9 cellular contexts compared by ENCODE assay signal in the genomic region with DNA sequence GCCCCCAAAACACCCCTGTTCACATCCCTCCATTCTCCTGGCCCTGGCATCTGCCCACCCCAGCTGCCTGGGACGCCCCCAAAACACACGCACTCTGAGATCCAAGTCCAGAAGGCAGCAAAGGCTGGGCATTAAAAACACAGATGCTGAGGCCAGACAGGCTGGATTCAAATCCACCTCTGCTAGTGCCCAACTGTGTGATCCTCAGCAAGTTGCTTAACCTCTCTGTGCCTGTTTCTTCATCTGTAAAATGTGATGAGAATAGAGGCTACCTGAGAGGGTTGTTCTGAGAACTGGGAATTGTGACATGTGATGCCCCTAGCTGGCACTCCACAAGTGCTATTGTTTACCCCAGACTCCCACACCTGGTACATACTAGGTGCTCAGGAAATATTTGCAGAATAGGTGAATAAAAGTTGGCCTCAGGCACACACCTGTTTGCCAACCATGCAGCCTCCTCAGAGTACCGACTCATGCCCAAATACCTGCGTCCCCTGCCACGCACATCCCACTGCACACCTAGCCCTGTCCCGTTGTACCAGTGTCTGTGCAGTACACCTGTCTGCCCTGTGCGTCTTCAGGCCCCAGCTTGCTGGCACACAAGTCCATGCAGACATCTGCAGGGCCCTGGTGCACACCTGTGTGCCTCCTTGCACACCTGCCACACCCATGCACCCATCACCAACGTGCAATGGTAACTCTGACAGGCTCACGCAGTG. TPM values are rescaled to one million over a fixed set of nuclear protein-coding genes. Genes with fewer than 3 reads are reported as not detected.
DNase-seq lines count a peak whose midpoint lies in the region; ATAC-seq and TF ChIP-seq lines count a peak whose summit lies in the region.
"Had no signal": no experiment of that assay in that cellular context is flagged by ENCODE, and none has a peak within 500 bp of the region (broad histone marks: within the 10 kb centered on the region; RNA-seq: fewer than 3 reads in every experiment).

No MANE protein-coding gene starts in this region.

- peak overlapping the region; percentile 80 to 95 (median 87) for H3K9ac ChIP-seq in BLaER1 treated with 17β-estradiol and CSF1 and Interleukin-3, amounts not matched to agents 10 nM and 100 nM
- H3K9ac ChIP-seq in NT2/D1 (ENCODE audit: insufficient read length, low read depth) (peak overlapping the region; percentile 85), fibroblast of lung (ENCODE audit: insufficient read depth, low read length) (peak overlapping the region; percentile 51)

- peak overlapping the region in 8 of 11 experiments; percentile 31 to 100 (median 76); a peak in 10 of 22 replicates for H3K27ac ChIP-seq in BLaER1 treated with 17β-estradiol and CSF1 and Interleukin-3, amounts not matched to agents 10 nM and 100 nM
- H3K27ac ChIP-seq in fibroblast of lung (ENCODE audit: insufficient read depth, low read length) (peak overlapping the region; percentile 66), ovary (no peak overlapping the region)

- H3K79me2 ChIP-seq in fibroblast of lung (ENCODE audit: control insufficient read depth, insufficient read depth, low read length) = peaks cover 68% of the 10 kb centered on the region

- intact Hi-C loops in ovary (cut with DNase I) = loop anchor here in 1 of 4 donors (10.0 kb wide), 1 partner anchor 120 kb away; no protein-coding TSS in a partner anchor

- peaks cover 45 to 70% (median 67%) of the 10 kb centered on the region in 11 experiments for H4K20me1 ChIP-seq in BLaER1 treated with 17β-estradiol and CSF1 and Interleukin-3, amounts not matched to agents 10 nM and 100 nM
- H4K20me1 ChIP-seq in fibroblast of lung (ENCODE audit: control insufficient read depth, extremely low read depth, insufficient read depth, low read length) = no peaks in the 10 kb centered on the region

- no peak overlapping the region for H2AFZ ChIP-seq in fibroblast of lung (ENCODE audit: low read length)

- H3K4me2 ChIP-seq in BLaER1 treated with 17β-estradiol and CSF1 and Interleukin-3, amounts not matched to agents 10 nM and 100 nM = peak overlapping the region; percentile 92 to 100 (median 99)
- H3K4me2 ChIP-seq in fibroblast of lung (ENCODE audit: extremely low read depth, insufficient read depth, low read length) = peak overlapping the region; percentile 96

- 71 to 88% (median 77%) methylated on average over 9 of the region's 9 CpGs for WGBS in ovary, 3 donors

- H3K4me1 ChIP-seq in BLaER1 treated with 17β-estradiol and CSF1 and Interleukin-3, amounts not matched to agents 10 nM and 100 nM = peaks cover 58 to 84% (median 79%) of the 10 kb centered on the region in 10 experiments
- peaks cover 52% of the 10 kb centered on the region for H3K4me1 ChIP-seq in NT2/D1 (ENCODE audit: insufficient read depth, insufficient read length)
- peaks cover 35% of the 10 kb centered on the region for H3K4me1 ChIP-seq in fibroblast of lung (ENCODE audit: control insufficient read depth, extremely low read depth, insufficient read depth, low read length)
- peaks cover 11% of the 10 kb centered on the region for H3K4me1 ChIP-seq in ovary (ENCODE audit: insufficient read depth)

- no peak for ATAC-seq in HG03460 (IDR thresholded peaks at IDR 0.05; ENCODE audit: unreplicated experiment)

- H3K27me3 ChIP-seq in BLaER1 treated with 17β-estradiol and CSF1 and Interleukin-3, amounts not matched to agents 10 nM and 100 nM = no peaks in the 10 kb centered on the region
- peaks cover 13% of the 10 kb centered on the region for H3K27me3 ChIP-seq in NT2/D1 (ENCODE audit: insufficient read depth, insufficient read length)
- no peaks in the 10 kb centered on the region for H3K27me3 ChIP-seq in fibroblast of lung (ENCODE audit: control insufficient read depth, insufficient read depth, low read length)
- H3K27me3 ChIP-seq in ovary = no peaks in the 10 kb centered on the region

- TF ChIP-seq POLR2A in ovary (IDR thresholded peaks at IDR 0.05) = no peak

- DNase-seq in NT2/D1 (ENCODE audit: low read depth, low spot score) (no peak), fibroblast of lung (ENCODE audit: low read depth in 2 of 2) (no peak), ovary (no peak), foreskin melanocyte (no peak), GM03348 (ENCODE audit: low spot score) (no peak), kidney tubule cell (ENCODE audit: low spot score) (no peak)
- DNase-seq: activated effector memory CD4-positive, alpha-beta T cell treated with anti-CD3 and anti-CD28 coated beads, Interleukin-2, amount 50 U/mL, for 16 hours had no signal

- TF ChIP-seq CTCF in fibroblast of lung (conservative IDR thresholded peaks at IDR 0.05 in 1 of 2, IDR thresholded peaks at IDR 0.05 in 1 of 2; ENCODE audit: low read depth in 1 of 2, low read length in 2 of 2) = no peak
- TF ChIP-seq CTCF in ovary (IDR thresholded peaks at IDR 0.05) = no peak

- no peaks in the 10 kb centered on the region for H3K9me3 ChIP-seq in BLaER1 treated with 17β-estradiol and CSF1 and Interleukin-3, amounts not matched to agents 10 nM and 100 nM (replicated peaks in 1 of 11)
- no peaks in the 10 kb centered on the region for H3K9me3 ChIP-seq in NT2/D1 (ENCODE audit: insufficient read depth, low read length)
- H3K9me3 ChIP-seq in fibroblast of lung (ENCODE audit: control insufficient read depth, insufficient read depth, low read depth, low read length) = no peaks in the 10 kb centered on the region
- no peaks in the 10 kb centered on the region for H3K9me3 ChIP-seq in ovary

- TF ChIP-seq EP300 in ovary (IDR thresholded peaks at IDR 0.05) = no peak

- H3K36me3 ChIP-seq in BLaER1 treated with 17β-estradiol and CSF1 and Interleukin-3, amounts not matched to agents 10 nM and 100 nM = peaks cover 0 to 52% (median 14%) of the 10 kb centered on the region in 11 experiments; a peak in 13 of 22 replicates
- H3K36me3 ChIP-seq in NT2/D1 (ENCODE audit: insufficient read depth, insufficient read length, low read length) = peaks cover 45% of the 10 kb centered on the region
- no peaks in the 10 kb centered on the region for H3K36me3 ChIP-seq in fibroblast of lung (ENCODE audit: control insufficient read depth, insufficient read depth, low read length)
- no peaks in the 10 kb centered on the region for H3K36me3 ChIP-seq in ovary

- H3K4me3 ChIP-seq in BLaER1 treated with 17β-estradiol and CSF1 and Interleukin-3, amounts not matched to agents 10 nM and 100 nM = peak overlapping the region; percentile 75 to 98 (median 84)
- H3K4me3 ChIP-seq in NT2/D1 (ENCODE audit: insufficient read length, low read depth) = peak overlapping the region; percentile 75
- peak overlapping the region; percentile 53 to 86 (median 75) for H3K4me3 ChIP-seq in fibroblast of lung (replicated peaks in 1 of 4; ENCODE audit: control extremely low read depth in 1 of 4, insufficient read depth in 1 of 4, low read depth in 3 of 4, low read length in 4 of 4)
- H3K4me3 ChIP-seq in ovary = peak overlapping the region; percentile 44

RNA-seq across cellular contexts. Expression of a gene that starts 2.1 kb away (rescaled TPM):
- total RNA-seq in fibroblast of lung (76.8 and 109 TPM in 2 replicates), ovary (100 to 1,000 TPM in 1 of 7 donors, 10 to 100 TPM in 6; 21.6 to 111 (median 57.1) TPM)
- polyA plus RNA-seq in fibroblast of lung (41.0 and 89.6 TPM in 2 replicates), ovary (100 to 1,000 TPM in 1 of 2 donors, 10 to 100 TPM in 1; 55.2 to 120 TPM)
- 70.9 and 230 TPM in 2 replicates for polyA plus RNA-seq in fibroblast of lung (2012)
- 139 and 579 TPM in 2 replicates for polyA minus RNA-seq in fibroblast of lung (ENCODE audit: low replicate concordance)

Comparison
In these comparisons a context has a peak if more than half of its experiments do, and no peak if none do; other contexts are left out.
1. H3K27ac ChIP-seq: peak in BLaER1 treated with 17β-estradiol and CSF1 and Interleukin-3, amounts not matched to agents 10 nM and 100 nM (8 of 11) and fibroblast of lung (single experiment); none in ovary (0 of 2).
2. Peak in every context shown above with its lines, with median percentiles within 50 percentile points of each other: H3K4me3 ChIP-seq and H3K9ac ChIP-seq.